ENCODE assay signal across 12 cellular contexts in genomic region chr3:116517308-116517707, GRCh38.
DNase-seq lines count a peak whose midpoint lies in the region; ATAC-seq and TF ChIP-seq lines count a peak whose summit lies in the region.
"Had no signal": no experiment of that assay in that cellular context is flagged by ENCODE, and none has a peak within 500 bp of the region (broad histone marks: within the 10 kb centered on the region; RNA-seq: fewer than 3 reads in every experiment).

No MANE protein-coding gene starts in this region.

- no peaks in the 10 kb centered on the region for H3K36me3 ChIP-seq in Karpas-422 (ENCODE audit: insufficient read depth, low read length)
- no peaks in the 10 kb centered on the region for H3K36me3 ChIP-seq in brain microvascular endothelial cell (replicated peaks)
- H3K36me3 ChIP-seq in mucosa of descending colon (ENCODE audit: low read depth): no peaks in the 10 kb centered on the region
- H3K36me3 ChIP-seq: ovary had no signal

- H3K27me3 Mint-ChIP-seq in progenitor cell of endocrine pancreas: no peaks in the 10 kb centered on the region
- H3K27me3 Mint-ChIP-seq: B cell had no signal

- H3K9ac ChIP-seq in Karpas-422 (ENCODE audit: low read length): no peak overlapping the region

- H3K9me2 ChIP-seq in Karpas-422 (replicated peaks; ENCODE audit: insufficient read depth, low read length): no peaks in the 10 kb centered on the region

- H3K9me3 Mint-ChIP-seq in progenitor cell of endocrine pancreas (ENCODE audit: low read depth): peaks cover 4% of the 10 kb centered on the region

- no peaks in the 10 kb centered on the region for H3K79me2 ChIP-seq in Karpas-422 (ENCODE audit: low read length)

- no peak overlapping the region for H2AFZ ChIP-seq in Karpas-422 (ENCODE audit: low read length)

- H3K4me1 Mint-ChIP-seq in progenitor cell of endocrine pancreas (ENCODE audit: low read depth): no peaks in the 10 kb centered on the region
- H3K4me1 Mint-ChIP-seq: B cell had no signal

- H3K4me2 ChIP-seq in Karpas-422 (ENCODE audit: low read depth, low read length, poor library complexity, severe bottlenecking): no peak overlapping the region

- DNase-seq in NCI-H2196 (lab: John Stamatoyannopoulos, UW; ENCODE audit: unreplicated experiment) (peak; percentile 17), NCI-H2196 treated with DMSO at 0.1 percent for 48 hours (lab: John Stamatoyannopoulos, UW; ENCODE audit: unreplicated experiment) (no peak), Karpas-422 (peak; percentile 49), brain microvascular endothelial cell (peak; percentile 0), progenitor cell of endocrine pancreas (ENCODE audit: low spot score, unreplicated experiment) (no peak), mucosa of descending colon (no peak), mesenteric fat pad (ENCODE audit: low spot score) (no peak)
- DNase-seq: activated CD4-positive, CD25-positive, alpha-beta regulatory T cell; NCI-H774; ovary had no signal

- H3K27ac Mint-ChIP-seq in progenitor cell of endocrine pancreas: no peak overlapping the region
- H3K27ac Mint-ChIP-seq: B cell had no signal

- H3K27ac ChIP-seq in Karpas-422 (ENCODE audit: low read length): no peak overlapping the region
- H3K27ac ChIP-seq in brain microvascular endothelial cell: no peak overlapping the region
- H3K27ac ChIP-seq: ovary had no signal

- no peaks in the 10 kb centered on the region for H4K20me1 ChIP-seq in Karpas-422 (ENCODE audit: insufficient read depth, low read depth, low read length)

- H3K4me1 ChIP-seq in Karpas-422 (ENCODE audit: low read length) (no peaks in the 10 kb centered on the region), mucosa of descending colon (ENCODE audit: low read depth) (no peaks in the 10 kb centered on the region)

- no peak overlapping the region for H3K4me3 ChIP-seq in Karpas-422 (ENCODE audit: low read length)
- H3K4me3 ChIP-seq in brain microvascular endothelial cell (ENCODE audit: low read depth, low read length): no peak overlapping the region
- no peak overlapping the region for H3K4me3 ChIP-seq in mucosa of descending colon
- H3K4me3 ChIP-seq: ovary had no signal

- TF ChIP-seq CTCF in brain microvascular endothelial cell (IDR thresholded peaks at IDR 0.05; ENCODE audit: low read depth, low read length, missing control alignments): peak; percentile 35
- peak; percentile 46 for TF ChIP-seq CTCF in progenitor cell of endocrine pancreas (IDR thresholded peaks at IDR 0.05; ENCODE audit: unreplicated experiment)
- TF ChIP-seq CTCF in mucosa of descending colon (IDR thresholded peaks at IDR 0.05): no peak

- in situ Hi-C loops in brain microvascular endothelial cell (cut with HindIII; ENCODE audit: low pct_ligation_motif_present, low sequenced_read_pairs): no loop called here

- no peak overlapping the region for H3K4me3 Mint-ChIP-seq in progenitor cell of endocrine pancreas (ENCODE audit: low read depth)
- H3K4me3 Mint-ChIP-seq: B cell had no signal

- H3K36me3 Mint-ChIP-seq in progenitor cell of endocrine pancreas (ENCODE audit: insufficient read depth): no peaks in the 10 kb centered on the region

- no peaks in the 10 kb centered on the region for H3K9me3 ChIP-seq in Karpas-422 (ENCODE audit: low read length)
- H3K9me3 ChIP-seq in mucosa of descending colon: no peaks in the 10 kb centered on the region
- H3K9me3 ChIP-seq: ovary had no signal

- H3K27me3 ChIP-seq in Karpas-422 (ENCODE audit: low read length) (no peaks in the 10 kb centered on the region), brain microvascular endothelial cell (replicated peaks) (no peaks in the 10 kb centered on the region)
- H3K27me3 ChIP-seq: ovary had no signal

- intact Hi-C loops in mucosa of descending colon (cut with DNase I, micrococcal nuclease): no loop called here

- ATAC-seq in mucosa of descending colon: no peak
- no peak for ATAC-seq in GM21737 (IDR thresholded peaks at IDR 0.05; ENCODE audit: unreplicated experiment)

Comparison
In these comparisons a context has a peak if more than half of its experiments do, and no peak if none do; other contexts are left out.
1. DNase-seq: peak in NCI-H2196 (single experiment), Karpas-422 (single experiment) and brain microvascular endothelial cell (single experiment); none in NCI-H2196 treated with DMSO at 0.1 percent for 48 hours (single experiment), progenitor cell of endocrine pancreas (single experiment), mucosa of descending colon (0 of 3) and mesenteric fat pad (single experiment).